18 cellular contexts compared by ENCODE assay signal in genomic region chr12:27324452-27324999, GRCh38. TPM values are rescaled to one million over a fixed set of nuclear protein-coding genes. Genes with fewer than 3 reads are reported as not detected.
DNase-seq lines count a peak whose midpoint lies in the region; ATAC-seq and TF ChIP-seq lines count a peak whose summit lies in the region.
"Had no signal": no experiment of that assay in that cellular context is flagged by ENCODE, and none has a peak within 500 bp of the region (broad histone marks: within the 10 kb centered on the region; RNA-seq: fewer than 3 reads in every experiment).

No MANE protein-coding gene starts in this region.

- H2BK15ac ChIP-seq in mesenchymal stem cell (ENCODE audit: low read depth, poor library complexity, severe bottlenecking), result no peak overlapping the region

- H2BK5ac ChIP-seq in mesenchymal stem cell (ENCODE audit: low read depth, low read length, poor library complexity, severe bottlenecking), result peak overlapping the region; percentile 19

- H3K9me3 ChIP-seq in GM23248 (ENCODE audit: low read depth), result no peaks in the 10 kb centered on the region
- H3K9me3 ChIP-seq in mesenchymal stem cell (ENCODE audit: control insufficient read depth, low read length), result no peaks in the 10 kb centered on the region
- no peaks in the 10 kb centered on the region for H3K9me3 ChIP-seq in vagina
- H3K9me3 ChIP-seq: SJCRH30 had no signal

- no peaks in the 10 kb centered on the region for H4K20me1 ChIP-seq in GM23248 (ENCODE audit: insufficient read depth)

- no peak overlapping the region for H3K23ac ChIP-seq in mesenchymal stem cell (ENCODE audit: low read length in 2 of 2)

- H3K4me2 ChIP-seq in GM23248 (ENCODE audit: unreplicated experiment) (no peak overlapping the region), mesenchymal stem cell (ENCODE audit: low read length, poor library complexity, severe bottlenecking) (no peak overlapping the region)

- H3K9ac ChIP-seq in GM23248 (no peak overlapping the region), mesenchymal stem cell (ENCODE audit: low read length) (no peak overlapping the region)

- H3K36me3 ChIP-seq in GM23248 (ENCODE audit: low read depth) (peaks cover 14% of the 10 kb centered on the region; the same call in 1 of the 2 replicates), mesenchymal stem cell (ENCODE audit: control insufficient read depth in 1 of 2, insufficient read depth in 2 of 2, low read depth in 1 of 2, low read length in 2 of 2) (peaks cover 7 to 51% of the 10 kb centered on the region in 2 experiments), vagina (peaks cover 0 to 30% of the 10 kb centered on the region in 2 donors)

- in situ Hi-C loops in GM23248 (cut with MboI), result no loop called here
- in situ Hi-C loops in astrocyte of the spinal cord (cut with HindIII; ENCODE audit: low sequenced_read_pairs), result no loop called here

- H3K9me2 ChIP-seq in GM23248 (ENCODE audit: insufficient read depth), result no peaks in the 10 kb centered on the region

- no peak overlapping the region for H2AK5ac ChIP-seq in mesenchymal stem cell (ENCODE audit: low read length, severe bottlenecking)

- ATAC-seq in HG03139 (IDR thresholded peaks at IDR 0.05; ENCODE audit: unreplicated experiment) (no peak), HG02981 (IDR thresholded peaks at IDR 0.05; ENCODE audit: unreplicated experiment) (no peak)
- ATAC-seq: PC-3 had no signal

- no peaks in the 10 kb centered on the region for H3K27me3 ChIP-seq in GM23248 (replicated peaks; ENCODE audit: insufficient read depth)
- H3K27me3 ChIP-seq in mesenchymal stem cell (ENCODE audit: control insufficient read depth in 1 of 2, insufficient read depth in 1 of 2, low read length in 2 of 2), result no peaks in the 10 kb centered on the region
- no peaks in the 10 kb centered on the region for H3K27me3 ChIP-seq in vagina
- H3K27me3 ChIP-seq: SJCRH30 had no signal

- intact Hi-C loops in vagina (cut with DNase I), result no loop called here

- no peak overlapping the region for H4K91ac ChIP-seq in mesenchymal stem cell (ENCODE audit: low read length)

- no peaks in the 10 kb centered on the region for H3K79me2 ChIP-seq in GM23248 (ENCODE audit: insufficient read depth)

- TF ChIP-seq CTCF in astrocyte of the spinal cord (IDR thresholded peaks at IDR 0.05; ENCODE audit: low read depth, low read length) (no peak), vagina (IDR thresholded peaks at IDR 0.05) (no peak)

- H3K14ac ChIP-seq in mesenchymal stem cell (ENCODE audit: low read length in 2 of 2), result no peak overlapping the region

- no peaks in the 10 kb centered on the region for H3K79me1 ChIP-seq in mesenchymal stem cell (replicated peaks; ENCODE audit: low read length, poor library complexity, severe bottlenecking)

- H3K18ac ChIP-seq in mesenchymal stem cell (ENCODE audit: low read depth in 1 of 2, low read length in 2 of 2), result no peak overlapping the region

- H3K4ac ChIP-seq in mesenchymal stem cell (ENCODE audit: low read depth in 1 of 2, low read length in 2 of 2), result no peak overlapping the region

- TF ChIP-seq POLR2A in vagina (IDR thresholded peaks at IDR 0.05), result no peak

- no peak overlapping the region for H2BK120ac ChIP-seq in mesenchymal stem cell (ENCODE audit: low read depth, low read length)

- H4K8ac ChIP-seq in mesenchymal stem cell (ENCODE audit: low read length), result no peak overlapping the region

- WGBS in GM23248 (ENCODE audit: low coverage in 1 of 2, low lambda C conversion rate in 2 of 2, missing lambda C conversion rate in 2 of 2), 2 experiments, result 97 to 98% methylated on average over 2 of the region's 2 CpGs
- no CpG with 5 or more reads among the region's 2 CpGs for WGBS in mesenchymal stem cell

- H3K27ac ChIP-seq in GM23248, result no peak overlapping the region
- no peak overlapping the region for H3K27ac ChIP-seq in mesenchymal stem cell (ENCODE audit: low read length, poor library complexity, severe bottlenecking)
- no peak overlapping the region for H3K27ac ChIP-seq in vagina
- H3K27ac ChIP-seq: RWPE1, SJCRH30 had no signal

- H2BK12ac ChIP-seq in mesenchymal stem cell (ENCODE audit: low read length in 2 of 2), result no peak overlapping the region

- H3K4me1 ChIP-seq in GM23248 (ENCODE audit: insufficient read depth) (peaks cover 18% of the 10 kb centered on the region), mesenchymal stem cell (ENCODE audit: control insufficient read depth, insufficient read depth, low read depth, low read length) (peaks cover 3% of the 10 kb centered on the region), vagina (no peaks in the 10 kb centered on the region)
- H3K4me1 ChIP-seq: SJCRH30 had no signal

- H3F3A ChIP-seq in GM23248 (ENCODE audit: insufficient read depth), result peaks cover 18% of the 10 kb centered on the region; the same call in 1 of the 2 replicates

- DNase-seq in AG08395 (ENCODE audit: low spot score) (peak; percentile 29), GM23248 (peak; percentile 59), astrocyte of the spinal cord (ENCODE audit: low read depth, low spot score) (peak; percentile 36), mesenchymal stem cell (no peak), vagina (ENCODE audit: extremely low spot score in 2 of 2) (no peak)
- no peak for DNase-seq in effector CD4-positive, alpha-beta T cell
- DNase-seq: Calu3, DMS53, KBM-7, NCI-H1436, NCI-H2029 treated with DMSO at 0.1 percent for 48 hours, NCI-H2171 treated with DMSO at 0.1 percent for 48 hours, NCI-H748 treated with DMSO at 0.1 percent for 48 hours, PC-3, SJCRH30 had no signal

- no peak overlapping the region for H3K4me3 ChIP-seq in GM23248
- H3K4me3 ChIP-seq in astrocyte of the spinal cord (ENCODE audit: low read depth, low read length), result no peak overlapping the region
- H3K4me3 ChIP-seq in mesenchymal stem cell (ENCODE audit: insufficient read depth in 1 of 2, low read depth in 1 of 2, low read length in 2 of 2), result no peak overlapping the region
- no peak overlapping the region for H3K4me3 ChIP-seq in vagina
- H3K4me3 ChIP-seq: SJCRH30 had no signal

- H2AFZ ChIP-seq in GM23248 (no peak overlapping the region), mesenchymal stem cell (ENCODE audit: low read depth, low read length) (no peak overlapping the region)

RNA-seq across cellular contexts. Expression of gene BMAL2, which starts 8.1 kb away (rescaled TPM):
- 27.3 and 28.7 TPM in 2 replicates for total RNA-seq in GM23248 (2014; rRNA removed; shearing (Covaris generic))
- 14.8 and 14.9 TPM in 2 replicates for polyA plus RNA-seq in GM23248 (2016; fragmentation: Nextera tagmentation; extraction: Ambion mirVana)
- polyA plus RNA-seq in mesenchymal stem cell (2013, experiment 1 of 2), result 4.1 TPM
- 4.6 TPM for polyA plus RNA-seq in mesenchymal stem cell (2013, experiment 2 of 2)
- total RNA-seq in vagina, result 9.8 TPM

Comparison
In these comparisons a context has a peak if more than half of its experiments do, and no peak if none do; other contexts are left out.
1. DNase-seq: peak in AG08395 (single experiment), GM23248 (single experiment) and astrocyte of the spinal cord (single experiment); none in mesenchymal stem cell (single experiment), vagina (0 of 2) and effector CD4-positive, alpha-beta T cell (single experiment).